In genomic region chr17:21025446-21025845, GRCh38 we compare ENCODE assay signal across 22 cellular contexts. TPM values are rescaled to one million over a fixed set of nuclear protein-coding genes. Genes with fewer than 3 reads are reported as not detected.
A peak's percentile ranks its signal among the peaks of the same experiment; 100 is the strongest.
DNase-seq lines count a peak whose midpoint lies in the region; ATAC-seq, FAIRE-seq and TF ChIP-seq lines count a peak whose summit lies in the region.
"Had no signal": no experiment of that assay in that cellular context is flagged by ENCODE, and none has a peak within 500 bp of the region (broad histone marks: within the 10 kb centered on the region; RNA-seq: fewer than 3 reads in every experiment).

No MANE protein-coding gene starts in this region.

- peaks cover 78 to 100% of the 10 kb centered on the region in 2 experiments for H3K79me2 ChIP-seq in H1 (ENCODE audit: control insufficient read depth in 1 of 2, insufficient read depth in 2 of 2, low read length in 2 of 2)

- no peak overlapping the region for H4K5ac ChIP-seq in H1 (ENCODE audit: insufficient read length, low read depth, low read length)

- H3K27ac ChIP-seq in H1 (ENCODE audit: low read depth, low read length) (no peak overlapping the region), psoas muscle (peak overlapping the region; percentile 31)
- H3K27ac ChIP-seq: thoracic aorta had no signal

- no peak overlapping the region for H2AK5ac ChIP-seq in H1 (ENCODE audit: low read depth, low read length)

- no peak overlapping the region for H3K4me2 ChIP-seq in H1 (ENCODE audit: insufficient read depth in 1 of 2, low read depth in 2 of 2, low read length in 2 of 2)

- WGBS in H1 (ENCODE audit: extremely low coverage in 1 of 2, insufficient coverage in 1 of 2, insufficient read length in 1 of 2, insufficient replicate concordance in 2 of 2, low coverage in 1 of 2, low lambda C conversion rate in 2 of 2, missing lambda C conversion rate in 1 of 2), 2 experiments = 98% methylated on average over 5 of the region's 5 CpGs; no CpG with 5 or more reads in 1 of the 2 experiments
- 36 to 49% (median 39%) methylated on average over 5 of the region's 5 CpGs for WGBS in psoas muscle, 3 donors

- TF ChIP-seq POLR2A in H1 (IDR thresholded peaks at IDR 0.05; ENCODE audit: control extremely low read depth in 1 of 2, low read depth in 2 of 2, low read length in 2 of 2) = no peak

- TF ChIP-seq EP300 in H1 (IDR thresholded peaks at IDR 0.05; ENCODE audit: borderline replicate concordance in 1 of 2, low read depth in 2 of 2, low read length in 2 of 2) = no peak

- H3K4me1 Mint-ChIP-seq in activated naive CD4-positive, alpha-beta T cell treated with anti-CD3 and anti-CD28 coated beads for 36 hours (ENCODE audit: low read depth) = peaks cover 61% of the 10 kb centered on the region
- peaks cover 53% of the 10 kb centered on the region for H3K4me1 Mint-ChIP-seq in activated naive CD4-positive, alpha-beta T cell treated with anti-CD3 and anti-CD28 coated beads, Interleukin-2, amount 10 ng/mL, durations not matched to agents 7 days and 5 days
- H3K4me1 Mint-ChIP-seq in effector memory CD8-positive, alpha-beta T cell (ENCODE audit: low read depth in 2 of 2) = peaks cover 44 to 56% of the 10 kb centered on the region in 2 donors

- H3K27me3 ChIP-seq in H1 (replicated peaks in 1 of 4; ENCODE audit: control insufficient read depth in 3 of 4, extremely low read depth in 1 of 4, insufficient read depth in 3 of 4, low read length in 3 of 4) (no peaks in the 10 kb centered on the region), psoas muscle (ENCODE audit: insufficient read depth in 3 of 3, low read length in 2 of 3) (no peaks in the 10 kb centered on the region)

- peak; percentile 62 for FAIRE-seq in H1 (lab: Jason Lieb, UNC)

- H3K14ac ChIP-seq in H1 (ENCODE audit: insufficient read length) = no peak overlapping the region

- H3K4me1 ChIP-seq in H1 (replicated peaks in 1 of 4; ENCODE audit: control insufficient read depth in 3 of 4, insufficient read depth in 4 of 4, low read length in 3 of 4) (peaks cover 0 to 6% (median 0%) of the 10 kb centered on the region in 4 experiments; a peak in 2 of 7 replicates), psoas muscle (peaks cover 77% of the 10 kb centered on the region)

- peaks cover 20% of the 10 kb centered on the region for H3K79me1 ChIP-seq in H1 (ENCODE audit: low read depth, low read length)

- no peak overlapping the region for H3K18ac ChIP-seq in H1 (ENCODE audit: extremely low read depth, low read length)

- H3K36me3 Mint-ChIP-seq in activated naive CD4-positive, alpha-beta T cell treated with anti-CD3 and anti-CD28 coated beads for 36 hours (ENCODE audit: low read depth) = peaks cover 44% of the 10 kb centered on the region
- H3K36me3 Mint-ChIP-seq in activated naive CD4-positive, alpha-beta T cell treated with anti-CD3 and anti-CD28 coated beads, Interleukin-2, amount 10 ng/mL, durations not matched to agents 7 days and 5 days = peaks cover 60% of the 10 kb centered on the region
- peaks cover 70% of the 10 kb centered on the region for H3K36me3 Mint-ChIP-seq in effector memory CD8-positive, alpha-beta T cell (ENCODE audit: insufficient read depth)

- H2BK12ac ChIP-seq in H1 (ENCODE audit: low read depth, low read length) = no peak overlapping the region

- H4K8ac ChIP-seq in H1 (ENCODE audit: extremely low read depth, insufficient read depth, low read length) = no peak overlapping the region

- TF ChIP-seq CTCF in H1 (IDR thresholded peaks at IDR 0.05; ENCODE audit: control extremely low read depth in 1 of 3, insufficient read depth in 1 of 3, low read depth in 1 of 3, low read length in 3 of 3) = no peak
- TF ChIP-seq CTCF in psoas muscle (IDR thresholded peaks at IDR 0.05) = no peak

- DNase-seq in activated naive CD4-positive, alpha-beta T cell treated with anti-CD3 and anti-CD28 coated beads for 36 hours = no peak
- no peak for DNase-seq in activated naive CD4-positive, alpha-beta T cell treated with anti-CD3 and anti-CD28 coated beads, Interleukin-2, amount 10 ng/mL, durations not matched to agents 7 days and 5 days
- no peak for DNase-seq in H1 (ENCODE audit: low read depth in 1 of 2, low spot score in 2 of 2)
- no peak for DNase-seq in psoas muscle
- DNase-seq in DMS 273 (lab: John Stamatoyannopoulos, UW; ENCODE audit: unreplicated experiment) = no peak
- no peak for DNase-seq in effector memory CD8-positive, alpha-beta T cell
- no peak for DNase-seq in activated gamma-delta T cell (lab: John Stamatoyannopoulos, UW)
- DNase-seq: activated CD4-positive, alpha-beta T cell treated with anti-CD3 and anti-CD28 coated beads, Interleukin-2, amount 10 ng/mL, durations not matched to agents 7 days and 5 days; amniotic stem cell; cerebellar nuclear complex; DMS153; effector CD4-positive, alpha-beta T cell; left ventricle myocardium superior; mucosa of descending colon; NCI-H1048; NCI-H2081 treated with DMSO at 0.1 percent for 48 hours; right cardiac atrium; RPMI8226 had no signal

- no peak overlapping the region for H3K4me3 ChIP-seq in H1 (ENCODE audit: extremely low read depth in 1 of 4, insufficient read depth in 2 of 4, low read depth in 3 of 4, low read length in 4 of 4)
- no peak overlapping the region for H3K4me3 ChIP-seq in psoas muscle
- H3K4me3 ChIP-seq: mucosa of descending colon, thoracic aorta had no signal

- POLR2A ChIA-PET in H1 (lab: Charles Lee; ENCODE audit: partially characterized antibody) = interaction anchor here (0.9 to 4.1 kb wide), 6 partner anchors 9 to 29 kb away, joined by 3 to 15 read pairs (median 6); no protein-coding TSS in a partner anchor

- H2AFZ ChIP-seq in H1 (ENCODE audit: low read length) = no peak overlapping the region

- H2BK120ac ChIP-seq in H1 (replicated peaks; ENCODE audit: low read depth, low read length) = no peak overlapping the region

- peak overlapping the region; percentile 21 for H3K4ac ChIP-seq in H1 (replicated peaks; ENCODE audit: insufficient read length, low read depth, low read length)

- no peak overlapping the region; a peak in 2 of 7 replicates for H3K9ac ChIP-seq in H1 (replicated peaks in 1 of 4; ENCODE audit: extremely low read depth in 1 of 4, low read depth in 3 of 4, low read length in 3 of 4)

- peak overlapping the region; percentile 9 for H3K27ac Mint-ChIP-seq in activated naive CD4-positive, alpha-beta T cell treated with anti-CD3 and anti-CD28 coated beads for 36 hours
- no peak overlapping the region for H3K27ac Mint-ChIP-seq in activated naive CD4-positive, alpha-beta T cell treated with anti-CD3 and anti-CD28 coated beads, Interleukin-2, amount 10 ng/mL, durations not matched to agents 7 days and 5 days
- H3K27ac Mint-ChIP-seq in effector memory CD8-positive, alpha-beta T cell = peak overlapping the region in 1 of 2 donors; percentile 62
- H3K27ac Mint-ChIP-seq: activated CD4-positive, alpha-beta T cell treated with anti-CD3 and anti-CD28 coated beads, Interleukin-2, amount 10 ng/mL, durations not matched to agents 7 days and 5 days had no signal

- H3K9me3 Mint-ChIP-seq in activated naive CD4-positive, alpha-beta T cell treated with anti-CD3 and anti-CD28 coated beads for 36 hours = no peaks in the 10 kb centered on the region
- H3K9me3 Mint-ChIP-seq in activated naive CD4-positive, alpha-beta T cell treated with anti-CD3 and anti-CD28 coated beads, Interleukin-2, amount 10 ng/mL, durations not matched to agents 7 days and 5 days = no peaks in the 10 kb centered on the region
- no peaks in the 10 kb centered on the region for H3K9me3 Mint-ChIP-seq in effector memory CD8-positive, alpha-beta T cell
- H3K9me3 Mint-ChIP-seq: activated CD4-positive, alpha-beta T cell treated with anti-CD3 and anti-CD28 coated beads, Interleukin-2, amount 10 ng/mL, durations not matched to agents 7 days and 5 days; CD14-positive monocyte had no signal

- H3K9me3 ChIP-seq in H1 (ENCODE audit: insufficient read depth in 2 of 2, low read depth in 1 of 2, low read length in 1 of 2) (no peaks in the 10 kb centered on the region), psoas muscle (no peaks in the 10 kb centered on the region)
- H3K9me3 ChIP-seq: mucosa of descending colon, thoracic aorta had no signal

- no peak overlapping the region for H3K56ac ChIP-seq in H1 (replicated peaks; ENCODE audit: insufficient read length, low read depth, low read length)

- no peak overlapping the region for H2BK15ac ChIP-seq in H1 (ENCODE audit: low read length)

- no peak for ATAC-seq in psoas muscle
- no peak for ATAC-seq in effector memory CD8-positive, alpha-beta T cell (replicated peaks)
- ATAC-seq: left ventricle myocardium superior, mucosa of descending colon, right cardiac atrium, SK-N-SH treated with all-trans-retinoic acid at 6 μM for 48 hours had no signal

- H2BK20ac ChIP-seq in H1 (ENCODE audit: low read length) = no peak overlapping the region

- intact Hi-C loops in activated naive CD4-positive, alpha-beta T cell treated with anti-CD3 and anti-CD28 coated beads for 36 hours (cut with micrococcal nuclease) = no loop called here
- intact Hi-C loops in psoas muscle (cut with DNase I) = no loop called here

- H3K36me3 ChIP-seq in H1 (ENCODE audit: control insufficient read depth in 2 of 4, insufficient read depth in 4 of 4, low read length in 3 of 4) = peaks cover 28 to 80% (median 57%) of the 10 kb centered on the region in 4 experiments
- H3K36me3 ChIP-seq in psoas muscle (ENCODE audit: insufficient read depth in 1 of 2, low read depth in 1 of 2) = peaks cover 0 to 58% of the 10 kb centered on the region in 2 donors

- H3K23me2 ChIP-seq in H1 (ENCODE audit: low read depth, low read length) = no peaks in the 10 kb centered on the region

- CTCF ChIA-PET in activated naive CD4-positive, alpha-beta T cell treated with anti-CD3 and anti-CD28 coated beads for 36 hours (lab: Charles Lee) = no interaction called here
- CTCF ChIA-PET in activated naive CD4-positive, alpha-beta T cell treated with anti-CD3 and anti-CD28 coated beads, Interleukin-2, amount 10 ng/mL, durations not matched to agents 7 days and 5 days (lab: Charles Lee) = interaction anchor here (1.1 kb wide), 1 partner anchor 18 kb away, joined by 4 read pairs; no protein-coding TSS in a partner anchor
- CTCF ChIA-PET in H1 (lab: Charles Lee; ENCODE audit: partially characterized antibody) = interaction anchor here (1.2 to 2.1 kb wide), 2 partner anchors 11 to 19 kb away, joined by 4 to 5 read pairs; no protein-coding TSS in a partner anchor

- H3K4me3 Mint-ChIP-seq in activated naive CD4-positive, alpha-beta T cell treated with anti-CD3 and anti-CD28 coated beads for 36 hours = no peak overlapping the region
- no peak overlapping the region for H3K4me3 Mint-ChIP-seq in activated naive CD4-positive, alpha-beta T cell treated with anti-CD3 and anti-CD28 coated beads, Interleukin-2, amount 10 ng/mL, durations not matched to agents 7 days and 5 days
- no peak overlapping the region for H3K4me3 Mint-ChIP-seq in effector memory CD8-positive, alpha-beta T cell
- H3K4me3 Mint-ChIP-seq: activated CD4-positive, alpha-beta T cell treated with anti-CD3 and anti-CD28 coated beads, Interleukin-2, amount 10 ng/mL, durations not matched to agents 7 days and 5 days; CD14-positive monocyte had no signal

- H4K91ac ChIP-seq in H1 (replicated peaks; ENCODE audit: insufficient read length, low read length) = no peak overlapping the region

- no peak for TF ChIP-seq RAD21 in H1 (IDR thresholded peaks at IDR 0.05 in 1 of 2, conservative IDR thresholded peaks at IDR 0.05 in 1 of 2; ENCODE audit: low read depth in 2 of 2, low read length in 2 of 2)

- H4K20me1 ChIP-seq in H1 (replicated peaks in 1 of 2; ENCODE audit: control insufficient read depth in 1 of 2, insufficient read depth in 2 of 2, low read length in 2 of 2) = peaks cover 40 to 62% of the 10 kb centered on the region in 2 experiments

- H2BK5ac ChIP-seq in H1 (ENCODE audit: low read depth, low read length) = no peak overlapping the region

- H3K27me3 Mint-ChIP-seq in activated naive CD4-positive, alpha-beta T cell treated with anti-CD3 and anti-CD28 coated beads for 36 hours (ENCODE audit: low read depth) = no peaks in the 10 kb centered on the region
- no peaks in the 10 kb centered on the region for H3K27me3 Mint-ChIP-seq in activated naive CD4-positive, alpha-beta T cell treated with anti-CD3 and anti-CD28 coated beads, Interleukin-2, amount 10 ng/mL, durations not matched to agents 7 days and 5 days
- H3K27me3 Mint-ChIP-seq in effector memory CD8-positive, alpha-beta T cell = no peaks in the 10 kb centered on the region
- H3K27me3 Mint-ChIP-seq: activated CD4-positive, alpha-beta T cell treated with anti-CD3 and anti-CD28 coated beads, Interleukin-2, amount 10 ng/mL, durations not matched to agents 7 days and 5 days had no signal

- H3K23ac ChIP-seq in H1 (ENCODE audit: insufficient read length) = no peak overlapping the region

RNA-seq across cellular contexts. Expression of gene USP22, which starts 17.4 kb away (rescaled TPM):
- 100 to 1,000 TPM; 140 to 144 TPM for total RNA-seq in activated naive CD4-positive, alpha-beta T cell treated with anti-CD3 and anti-CD28 coated beads for 36 hours
- 319 TPM for polyA plus RNA-seq in PFSK-1 (2012; ENCODE audit: insufficient read length, low read depth)
- total RNA-seq in H1 (2021; fragmentation: NEBNext Ultra II Directional; extraction: Animal tissue kit (Norgen Biotek cat#: 25700)) = 316 and 321 TPM in 2 replicates
- 221 and 365 TPM in 2 replicates for polyA plus RNA-seq in H1 (2011; rRNA removed)
- polyA plus RNA-seq in H1 (2011; cell fraction: cytosol; rRNA removed) = 169 TPM
- 298 TPM for polyA plus RNA-seq in H1 (2011; cell fraction: nucleus; rRNA removed)
- 171 to 196 TPM (median 176 TPM) in 4 replicates for polyA plus RNA-seq in H1 (2012, experiment 1 of 2)
- polyA plus RNA-seq in H1 (2012, experiment 2 of 2) = 106 TPM
- 137 TPM for polyA plus RNA-seq in H1 (2013, experiment 1 of 2)
- polyA plus RNA-seq in H1 (2013, experiment 2 of 2) = 124 TPM
- polyA minus RNA-seq in H1 (2011; rRNA and poly(A)+ RNA removed) = 456 and 459 TPM in 2 replicates
- polyA minus RNA-seq in H1 (2011; cell fraction: cytosol; rRNA and poly(A)+ RNA removed) = 270 TPM
- polyA minus RNA-seq in H1 (2011; cell fraction: nucleus; rRNA and poly(A)+ RNA removed) = 188 TPM
- 100 to 1,000 TPM; 150 to 287 (median 183) TPM for total RNA-seq in psoas muscle
- 10 to 100 TPM; 46.4 to 80.5 (median 76.5) TPM for polyA plus RNA-seq in psoas muscle
